Comparison of ENCODE assay signal across 8 cellular contexts in the genomic region with DNA sequence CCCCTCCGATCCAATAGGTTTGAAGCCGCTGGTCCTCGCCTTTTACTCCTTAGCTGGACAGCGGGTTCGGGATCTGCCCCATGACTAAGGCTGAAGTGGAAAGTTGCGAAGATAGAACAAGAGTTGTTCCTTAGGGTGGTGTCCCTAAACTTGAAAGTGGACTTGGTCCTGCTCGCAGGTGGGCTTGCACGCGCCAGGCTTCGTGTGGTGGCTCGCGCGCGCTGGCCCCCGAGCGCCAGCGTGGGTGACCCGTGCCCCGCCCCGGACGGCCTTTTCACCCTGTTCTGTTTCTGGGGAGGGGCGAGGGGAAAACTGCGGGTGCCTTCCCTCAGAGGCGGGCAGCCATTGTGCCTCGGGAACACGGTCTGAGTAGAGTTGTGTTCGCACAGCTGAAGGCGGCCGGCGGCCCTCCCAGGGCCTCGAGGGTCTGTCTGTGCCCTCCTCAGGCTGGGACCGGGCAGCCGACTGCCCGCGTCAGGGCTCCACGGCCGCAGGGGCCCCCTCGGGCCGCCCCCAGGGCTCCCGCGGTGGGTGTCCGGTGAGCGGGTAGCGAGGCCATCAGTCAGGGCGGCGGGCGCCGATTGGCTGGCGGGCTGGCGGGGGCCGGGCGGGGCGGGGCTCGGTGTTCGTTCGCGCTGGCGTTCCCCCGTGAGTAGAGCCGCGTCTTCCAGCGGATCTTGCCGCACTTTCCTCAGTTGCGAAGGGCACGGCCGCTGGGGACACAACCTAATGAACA. TPM values are rescaled to one million over a fixed set of nuclear protein-coding genes. Genes with fewer than 3 reads are reported as not detected.
A peak's percentile ranks its signal among the peaks of the same experiment; 100 is the strongest.
DNase-seq lines count a peak whose midpoint lies in the region; TF ChIP-seq lines count a peak whose summit lies in the region.

No MANE protein-coding gene starts in this region.

- peak overlapping the region; percentile 84 for H3K18ac ChIP-seq in trophoblast cell (ENCODE audit: low read length)

- peak overlapping the region; percentile 88 for H4K91ac ChIP-seq in trophoblast cell (ENCODE audit: low read depth, low read length)

- peaks cover 43% of the 10 kb centered on the region for H3K4me1 ChIP-seq in GM23248 (ENCODE audit: insufficient read depth)
- peaks cover 64% of the 10 kb centered on the region for H3K4me1 ChIP-seq in adipocyte (ENCODE audit: control insufficient read depth, insufficient read depth, low read length)
- peaks cover 22 to 29% of the 10 kb centered on the region in 2 experiments for H3K4me1 ChIP-seq in trophoblast cell (ENCODE audit: control insufficient read depth in 1 of 2, insufficient read depth in 2 of 2, low read length in 2 of 2)
- H3K4me1 ChIP-seq in tibial nerve = peaks cover 0 to 82% (median 51%) of the 10 kb centered on the region in 4 donors

- H2BK12ac ChIP-seq in trophoblast cell (ENCODE audit: low read length) = no peak overlapping the region

- peak overlapping the region; percentile 91 for H2BK5ac ChIP-seq in trophoblast cell (ENCODE audit: low read depth, low read length, poor library complexity)

- TF ChIP-seq EP300 in tibial nerve (IDR thresholded peaks at IDR 0.05) = peak in 1 of 2 donors; percentile 94

- no peaks in the 10 kb centered on the region for H3K27me3 ChIP-seq in GM23248 (replicated peaks; ENCODE audit: insufficient read depth)
- H3K27me3 ChIP-seq in adipocyte (replicated peaks; ENCODE audit: control insufficient read depth, insufficient read depth, low read length) = no peaks in the 10 kb centered on the region
- H3K27me3 ChIP-seq in trophoblast cell (ENCODE audit: insufficient read depth, low read length) = no peaks in the 10 kb centered on the region
- no peaks in the 10 kb centered on the region for H3K27me3 ChIP-seq in tibial nerve

- H3K9me3 ChIP-seq in GM23248 (ENCODE audit: low read depth) = no peaks in the 10 kb centered on the region
- no peaks in the 10 kb centered on the region for H3K9me3 ChIP-seq in adipocyte (ENCODE audit: control insufficient read depth, low read length)
- no peaks in the 10 kb centered on the region for H3K9me3 ChIP-seq in trophoblast cell (ENCODE audit: insufficient read depth, low read depth, low read length)
- no peaks in the 10 kb centered on the region for H3K9me3 ChIP-seq in tibial nerve

- no peak overlapping the region for H3K23ac ChIP-seq in trophoblast cell (ENCODE audit: low read length)

- H3K9ac ChIP-seq in GM23248 (peak overlapping the region; percentile 91), adipocyte (ENCODE audit: low read length) (peak overlapping the region; percentile 89), trophoblast cell (ENCODE audit: low read length) (peak overlapping the region; percentile 80)

- H3K36me3 ChIP-seq in GM23248 (ENCODE audit: low read depth) = no peaks in the 10 kb centered on the region
- H3K36me3 ChIP-seq in adipocyte (ENCODE audit: control insufficient read depth, insufficient read depth, low read length, severe bottlenecking) = no peaks in the 10 kb centered on the region
- peaks cover 3 to 5% of the 10 kb centered on the region in 2 experiments for H3K36me3 ChIP-seq in trophoblast cell (ENCODE audit: control insufficient read depth in 1 of 2, insufficient read depth in 2 of 2, low read length in 2 of 2)
- no peaks in the 10 kb centered on the region for H3K36me3 ChIP-seq in tibial nerve

- H3K4me3 ChIP-seq in GM23248 (peak overlapping the region; percentile 74), adipocyte (ENCODE audit: low read length) (peak overlapping the region; percentile 83), trophoblast cell (ENCODE audit: low read depth, low read length) (peak overlapping the region; percentile 77), tibial nerve (peak overlapping the region; percentile 65 to 79 (median 72))

- peaks cover 25% of the 10 kb centered on the region for H3K79me1 ChIP-seq in trophoblast cell (ENCODE audit: low read length)

- intact Hi-C loops in cardiac septum (cut with DNase I) = loop anchor here (2.0 kb wide), 1 partner anchor 30 kb away; no protein-coding TSS in a partner anchor

- TF ChIP-seq CTCF in tibial nerve (IDR thresholded peaks at IDR 0.05) = no peak

- H3K79me2 ChIP-seq in GM23248 (ENCODE audit: insufficient read depth) (peaks cover 96% of the 10 kb centered on the region), trophoblast cell (ENCODE audit: control insufficient read depth, insufficient read depth, low read length, poor library complexity) (peaks cover 23% of the 10 kb centered on the region)

- peak overlapping the region; percentile 99 for H3K4me2 ChIP-seq in GM23248 (ENCODE audit: unreplicated experiment)
- peak overlapping the region; percentile 82 for H3K4me2 ChIP-seq in trophoblast cell (ENCODE audit: low read length)

- no peaks in the 10 kb centered on the region for H4K20me1 ChIP-seq in GM23248 (ENCODE audit: insufficient read depth)

- peak overlapping the region; percentile 87 for H4K8ac ChIP-seq in trophoblast cell (ENCODE audit: low read depth, low read length)

- H3K4ac ChIP-seq in trophoblast cell (ENCODE audit: low read depth, low read length) = peak overlapping the region; percentile 82

- H3K14ac ChIP-seq in trophoblast cell (ENCODE audit: low read length) = peak overlapping the region; percentile 79

- in situ Hi-C loops in GM23248 (cut with MboI) = no loop called here

- peak overlapping the region; percentile 87 for H2BK120ac ChIP-seq in trophoblast cell (ENCODE audit: insufficient read depth, low read length, poor library complexity)

- H2AK5ac ChIP-seq in trophoblast cell (ENCODE audit: low read length) = peak overlapping the region; percentile 24

- peak overlapping the region; percentile 78 for H4K12ac ChIP-seq in trophoblast cell (ENCODE audit: low read depth, low read length)

- peak; percentile 85 for DNase-seq in ELR (ENCODE audit: low read depth)
- DNase-seq in GM23248 = peak; percentile 94
- DNase-seq in LoVo (ENCODE audit: low spot score) = peak; percentile 72
- DNase-seq in SW480 (ENCODE audit: low spot score) = peak; percentile 59
- DNase-seq in adipocyte (ENCODE audit: low read depth) = peak; percentile 94
- peak; percentile 97 for DNase-seq in cardiac septum (ENCODE audit: low spot score)
- peak; percentile 84 to 90 for DNase-seq in trophoblast cell
- peak; percentile 84 to 85 for DNase-seq in tibial nerve (ENCODE audit: low spot score in 2 of 2)

- TF ChIP-seq POLR2A in tibial nerve (IDR thresholded peaks at IDR 0.05) = peak; percentile 79 to 92

- H3F3A ChIP-seq in GM23248 (ENCODE audit: insufficient read depth) = peaks cover 48% of the 10 kb centered on the region

- peak overlapping the region; percentile 73 for H2AFZ ChIP-seq in GM23248
- H2AFZ ChIP-seq in trophoblast cell (ENCODE audit: insufficient read depth, low read length, poor library complexity) = peak overlapping the region; percentile 73

- no peaks in the 10 kb centered on the region for H3K9me2 ChIP-seq in GM23248 (ENCODE audit: insufficient read depth)

- WGBS in GM23248 (ENCODE audit: low coverage in 1 of 2, low lambda C conversion rate in 2 of 2, missing lambda C conversion rate in 2 of 2), 2 experiments = 7 to 18% methylated on average over 14 to 43 of the region's 66 CpGs
- no CpG with 5 or more reads among the region's 66 CpGs for WGBS in trophoblast cell (ENCODE audit: extremely low coverage, insufficient coverage, insufficient read length)
- 4 to 5% methylated on average over 30 to 46 of the region's 66 CpGs for WGBS in tibial nerve, 2 donors

- peak overlapping the region; percentile 91 for H3K27ac ChIP-seq in GM23248
- H3K27ac ChIP-seq in trophoblast cell (ENCODE audit: low read depth, low read length) = peak overlapping the region; percentile 90
- H3K27ac ChIP-seq in tibial nerve = peak overlapping the region; percentile 88 to 99 (median 96)

RNA-seq across cellular contexts. Expression of gene RREB1, which starts 33.0 kb away (rescaled TPM):
- 9.4 and 12.4 TPM in 2 replicates for total RNA-seq in GM23248 (2014; rRNA removed; shearing (Covaris generic))
- polyA plus RNA-seq in GM23248 (2016; fragmentation: Nextera tagmentation; extraction: Ambion mirVana) = 6.4 and 7.5 TPM in 2 replicates
- total RNA-seq in cardiac septum = 27.8 TPM
- polyA plus RNA-seq in trophoblast cell (2013) = 45.6 and 46.8 TPM in 2 replicates
- 10 to 100 TPM; 32.3 to 61.5 (median 36.3) TPM for total RNA-seq in tibial nerve

Comparison
In these comparisons a context has a peak if more than half of its experiments do, and no peak if none do; other contexts are left out.
1. Peak in every context shown above with its lines: DNase-seq, H3K4me3 ChIP-seq and H3K27ac ChIP-seq.